In the genomic region with DNA sequence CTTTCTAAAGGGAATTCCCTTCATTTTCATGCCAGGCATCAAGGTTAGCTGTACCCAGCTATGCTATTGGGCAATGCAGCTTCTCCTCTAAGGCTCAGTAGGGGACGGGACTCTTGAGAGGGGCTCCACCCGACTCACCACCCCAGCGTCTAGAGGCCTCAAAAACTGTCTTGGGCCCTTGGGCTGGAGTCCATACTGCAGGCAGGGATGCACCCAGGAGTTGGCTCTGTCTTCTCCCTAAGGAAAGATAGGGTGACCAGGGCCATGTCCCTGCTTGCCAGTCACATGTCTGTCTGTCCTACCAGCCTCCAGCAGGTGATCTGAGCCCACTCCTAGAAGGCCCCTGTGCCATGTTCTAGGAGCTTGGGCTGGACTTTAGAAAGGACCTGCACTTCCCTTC, we compare ENCODE assay signal across 29 cellular contexts. TPM values are rescaled to one million over a fixed set of nuclear protein-coding genes. Genes with fewer than 3 reads are reported as not detected.
"Had no signal": no experiment of that assay in that cellular context is flagged by ENCODE, and none has a peak within 500 bp of the region (broad histone marks: within the 10 kb centered on the region; RNA-seq: fewer than 3 reads in every experiment).

No MANE protein-coding gene starts in this region.

- H3K36me3 ChIP-seq: cardiac muscle cell, neural progenitor cell, ovary, SJSA1 had no signal

- H2AFZ ChIP-seq: neural progenitor cell had no signal

- H3K9me3 ChIP-seq: body of pancreas, ovary, psoas muscle, SJSA1 had no signal

- H3K27ac ChIP-seq: body of pancreas, cardiac muscle cell, neural progenitor cell, ovary, psoas muscle, SJSA1, skin epidermis had no signal

- ATAC-seq: activated CD4-positive, alpha-beta T cell treated with anti-CD3 and anti-CD28 coated beads for 36 hours; activated naive CD8-positive, alpha-beta T cell treated with anti-CD3 and anti-CD28 coated beads, Interleukin-2, amount 50 U/mL, for 24 hours; activated T-cell treated with anti-CD3 and anti-CD28 coated beads, Interleukin-2, amount 50 U/mL, for 4 hours; body of pancreas; effector memory CD8-positive, alpha-beta T cell; esophagus mucosa; naive thymus-derived CD8-positive, alpha-beta T cell; psoas muscle; right cardiac atrium; stimulated activated effector memory CD8-positive, alpha-beta T cell treated with anti-CD3 and anti-CD28 coated beads, Interleukin-12 subunit alpha, Interleukin-12 subunit beta, amount 100 ng/mL, for 72 hours had no signal

- H3K27me3 ChIP-seq: body of pancreas, cardiac muscle cell, neural progenitor cell, ovary, SJSA1 had no signal

- FAIRE-seq: endothelial cell of umbilical vein had no signal

- H3K4me1 ChIP-seq: body of pancreas, psoas muscle had no signal

- H3K9ac ChIP-seq: neural progenitor cell had no signal

- H3K4me2 ChIP-seq: neural progenitor cell had no signal

- H3K4me3 ChIP-seq: body of pancreas, cardiac muscle cell, neural progenitor cell, ovary, psoas muscle, SJSA1, skin epidermis had no signal

- DNase-seq: activated B cell treated with CpG ODN at 0.5 μM for 24 hours; activated CD4-positive, alpha-beta T cell treated with anti-CD3 and anti-CD28 coated beads for 36 hours; activated CD4-positive, alpha-beta T cell treated with anti-CD3 and anti-CD28 coated beads, Interleukin-2, amount 50 U/mL, for 4 hours; activated CD8-positive, alpha-beta memory T cell treated with anti-CD3 and anti-CD28 coated beads, Interleukin-2, amount 50 U/mL, for 48 hours; activated naive CD4-positive, alpha-beta T cell treated with anti-CD3 and anti-CD28 coated beads for 36 hours; activated naive CD8-positive, alpha-beta T cell treated with anti-CD3 and anti-CD28 coated beads, Interleukin-2, amount 50 U/mL, for 24 hours; activated T-cell treated with anti-CD3 and anti-CD28 coated beads, Interleukin-2, amount 50 U/mL, for 4 hours; body of pancreas; effector memory CD8-positive, alpha-beta T cell; foreskin melanocyte; immature natural killer cell; psoas muscle; stimulated activated CD4-positive, alpha-beta T cell treated with anti-CD3 and anti-CD28 coated beads, Interleukin-2, amount 100 ng/mL, for 24 hours; T1000 had no signal

RNA-seq across cellular contexts. Expression of a gene that starts 1.2 kb away (rescaled TPM):
- total RNA-seq: activated B cell treated with CpG ODN at 0.5 μM for 24 hours; activated CD4-positive, alpha-beta T cell treated with anti-CD3 and anti-CD28 coated beads for 36 hours; activated CD8-positive, alpha-beta memory T cell treated with anti-CD3 and anti-CD28 coated beads for 36 hours; activated naive CD4-positive, alpha-beta T cell treated with anti-CD3 and anti-CD28 coated beads for 36 hours; activated T-cell treated with anti-CD3 and anti-CD28 coated beads, Interleukin-2, amount 50 U/mL, for 4 hours; activated T-helper 2 cell treated with anti-CD3 and anti-CD28 coated beads, Interferon-gamma antibody, Interleukin-2, Interleukin-4, amounts not matched to agents 10 μg/mL and 5 μg/mL and 100 μg/mL, durations not matched to agents 14 hours and 24 hours and 36 hours; body of pancreas; dermis microvascular lymphatic vessel endothelial cell; endothelial cell of umbilical vein; esophagus mucosa; lung microvascular endothelial cell; naive thymus-derived CD8-positive, alpha-beta T cell; ovary; SJSA1; temporal lobe had no signal
- polyA plus RNA-seq: cardiac muscle cell; endothelial cell of umbilical vein; immature natural killer cell; naive thymus-derived CD8-positive, alpha-beta T cell had no signal

RNA-seq across cellular contexts. Expression of a gene that starts 12.7 kb away (rescaled TPM):
- total RNA-seq: activated B cell treated with CpG ODN at 0.5 μM for 24 hours; activated T-helper 2 cell treated with anti-CD3 and anti-CD28 coated beads, Interferon-gamma antibody, Interleukin-2, Interleukin-4, amounts not matched to agents 10 μg/mL and 5 μg/mL and 100 μg/mL, durations not matched to agents 14 hours and 24 hours and 36 hours; dermis microvascular lymphatic vessel endothelial cell; endothelial cell of umbilical vein; lung microvascular endothelial cell had no signal
- polyA plus RNA-seq: endothelial cell of umbilical vein; naive thymus-derived CD8-positive, alpha-beta T cell had no signal
